In genomic region chr9:37029776-37030590, GRCh38 we compare ENCODE assay signal across 1 cellular context.
TF ChIP-seq lines count a peak whose summit lies in the region.

No MANE protein-coding gene starts in this region.

TF ChIP-seq in GM12878, 131 proteins besides CTCF, POLR2A, EP300 and RAD21 (continued from another document):
- TF ChIP-seq, protein P1, sequence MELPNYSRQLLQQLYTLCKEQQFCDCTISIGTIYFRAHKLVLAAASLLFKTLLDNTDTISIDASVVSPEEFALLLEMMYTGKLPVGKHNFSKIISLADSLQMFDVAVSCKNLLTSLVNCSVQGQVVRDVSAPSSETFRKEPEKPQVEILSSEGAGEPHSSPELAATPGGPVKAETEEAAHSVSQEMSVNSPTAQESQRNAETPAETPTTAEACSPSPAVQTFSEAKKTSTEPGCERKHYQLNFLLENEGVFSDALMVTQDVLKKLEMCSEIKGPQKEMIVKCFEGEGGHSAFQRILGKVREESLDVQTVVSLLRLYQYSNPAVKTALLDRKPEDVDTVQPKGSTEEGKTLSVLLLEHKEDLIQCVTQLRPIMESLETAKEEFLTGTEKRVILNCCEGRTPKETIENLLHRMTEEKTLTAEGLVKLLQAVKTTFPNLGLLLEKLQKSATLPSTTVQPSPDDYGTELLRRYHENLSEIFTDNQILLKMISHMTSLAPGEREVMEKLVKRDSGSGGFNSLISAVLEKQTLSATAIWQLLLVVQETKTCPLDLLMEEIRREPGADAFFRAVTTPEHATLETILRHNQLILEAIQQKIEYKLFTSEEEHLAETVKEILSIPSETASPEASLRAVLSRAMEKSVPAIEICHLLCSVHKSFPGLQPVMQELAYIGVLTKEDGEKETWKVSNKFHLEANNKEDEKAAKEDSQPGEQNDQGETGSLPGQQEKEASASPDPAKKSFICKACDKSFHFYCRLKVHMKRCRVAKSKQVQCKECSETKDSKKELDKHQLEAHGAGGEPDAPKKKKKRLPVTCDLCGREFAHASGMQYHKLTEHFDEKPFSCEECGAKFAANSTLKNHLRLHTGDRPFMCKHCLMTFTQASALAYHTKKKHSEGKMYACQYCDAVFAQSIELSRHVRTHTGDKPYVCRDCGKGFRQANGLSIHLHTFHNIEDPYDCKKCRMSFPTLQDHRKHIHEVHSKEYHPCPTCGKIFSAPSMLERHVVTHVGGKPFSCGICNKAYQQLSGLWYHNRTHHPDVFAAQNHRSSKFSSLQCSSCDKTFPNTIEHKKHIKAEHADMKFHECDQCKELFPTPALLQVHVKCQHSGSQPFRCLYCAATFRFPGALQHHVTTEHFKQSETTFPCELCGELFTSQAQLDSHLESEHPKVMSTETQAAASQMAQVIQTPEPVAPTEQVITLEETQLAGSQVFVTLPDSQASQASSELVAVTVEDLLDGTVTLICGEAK (IDR thresholded peaks at IDR 0.05; ENCODE audit: borderline replicate concordance), result no peak
- TF ChIP-seq E2F8 (IDR thresholded peaks at IDR 0.05; ENCODE audit: low read depth, partially characterized antibody) (no peak), HDAC6 (IDR thresholded peaks at IDR 0.05; ENCODE audit: unreplicated experiment) (no peak), SIN3A (IDR thresholded peaks at IDR 0.05; ENCODE audit: low read depth, low read length) (no peak), EGR1 (IDR thresholded peaks at IDR 0.05; ENCODE audit: borderline replicate concordance in 1 of 2, low read depth in 2 of 2, low read length in 2 of 2) (peak in 1 of 2 experiments; percentile 70; a peak in 1 of 3 replicates), CHD4 (IDR thresholded peaks at IDR 0.05) (no peak), PBX3 (IDR thresholded peaks at IDR 0.05; ENCODE audit: insufficient replicate concordance, low read depth, low read length) (no peak), NBN (IDR thresholded peaks at IDR 0.05) (peak; percentile 32; the same call in 1 of the 2 replicates), CHD2 (IDR thresholded peaks at IDR 0.05; ENCODE audit: borderline replicate concordance, low read depth, low read length) (0 out of 2 replicates have a peak, but pooled peaks have one; percentile 10), CHD1 (IDR thresholded peaks at IDR 0.05; ENCODE audit: low read depth, low read length) (peak; percentile 14; the same call in 1 of the 2 replicates), IRF3 (IDR thresholded peaks at IDR 0.05) (no peak), ZBTB4 (CRISPR knock-in tag; IDR thresholded peaks at IDR 0.05) (no peak), KDM1A (IDR thresholded peaks at IDR 0.05; ENCODE audit: borderline replicate concordance) (no peak), TAF1 (IDR thresholded peaks at IDR 0.05; ENCODE audit: borderline replicate concordance, low read depth, low read length) (no peak), KLF5 (IDR thresholded peaks at IDR 0.05; ENCODE audit: partially characterized antibody) (no peak), CBFB (IDR thresholded peaks at IDR 0.05; ENCODE audit: low read depth) (no peak), JUND (IDR thresholded peaks at IDR 0.05; ENCODE audit: low read depth, low read length) (no peak), MLLT1 (IDR thresholded peaks at IDR 0.05) (no peak), ZNF687 (IDR thresholded peaks at IDR 0.05) (no peak), RB1 (IDR thresholded peaks at IDR 0.05; ENCODE audit: borderline replicate concordance) (0 out of 2 replicates have a peak, but pooled peaks have one; percentile 54), POU2F2 (IDR thresholded peaks at IDR 0.05; ENCODE audit: borderline replicate concordance, low read depth, low read length) (0 out of 3 replicates have a peak, but pooled peaks have one; percentile 10), SMARCA5 (IDR thresholded peaks at IDR 0.05) (peak; percentile 93), RAD51 (IDR thresholded peaks at IDR 0.05) (no peak), GATAD2B (conservative IDR thresholded peaks at IDR 0.05; ENCODE audit: low read depth) (peak; percentile 21; the same call in 1 of the 2 replicates), DPF2 (IDR thresholded peaks at IDR 0.05) (peak; percentile 37; the same call in 1 of the 2 replicates), E2F4 (IDR thresholded peaks at IDR 0.05; ENCODE audit: low read depth, low read length) (no peak), SREBF1 (IDR thresholded peaks at IDR 0.05; ENCODE audit: low read length) (no peak), BRCA1 (IDR thresholded peaks at IDR 0.05; ENCODE audit: low read depth, low read length) (no peak), YBX1 (IDR thresholded peaks at IDR 0.05) (no peak)
- TF ChIP-seq, protein P2, sequence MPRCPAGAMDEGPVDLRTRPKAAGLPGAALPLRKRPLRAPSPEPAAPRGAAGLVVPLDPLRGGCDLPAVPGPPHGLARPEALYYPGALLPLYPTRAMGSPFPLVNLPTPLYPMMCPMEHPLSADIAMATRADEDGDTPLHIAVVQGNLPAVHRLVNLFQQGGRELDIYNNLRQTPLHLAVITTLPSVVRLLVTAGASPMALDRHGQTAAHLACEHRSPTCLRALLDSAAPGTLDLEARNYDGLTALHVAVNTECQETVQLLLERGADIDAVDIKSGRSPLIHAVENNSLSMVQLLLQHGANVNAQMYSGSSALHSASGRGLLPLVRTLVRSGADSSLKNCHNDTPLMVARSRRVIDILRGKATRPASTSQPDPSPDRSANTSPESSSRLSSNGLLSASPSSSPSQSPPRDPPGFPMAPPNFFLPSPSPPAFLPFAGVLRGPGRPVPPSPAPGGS (IDR thresholded peaks at IDR 0.05; ENCODE audit: borderline replicate concordance, insufficient read depth, low read depth, low read length, poor library complexity, severe bottlenecking), result no peak
- TF ChIP-seq, protein P3, sequence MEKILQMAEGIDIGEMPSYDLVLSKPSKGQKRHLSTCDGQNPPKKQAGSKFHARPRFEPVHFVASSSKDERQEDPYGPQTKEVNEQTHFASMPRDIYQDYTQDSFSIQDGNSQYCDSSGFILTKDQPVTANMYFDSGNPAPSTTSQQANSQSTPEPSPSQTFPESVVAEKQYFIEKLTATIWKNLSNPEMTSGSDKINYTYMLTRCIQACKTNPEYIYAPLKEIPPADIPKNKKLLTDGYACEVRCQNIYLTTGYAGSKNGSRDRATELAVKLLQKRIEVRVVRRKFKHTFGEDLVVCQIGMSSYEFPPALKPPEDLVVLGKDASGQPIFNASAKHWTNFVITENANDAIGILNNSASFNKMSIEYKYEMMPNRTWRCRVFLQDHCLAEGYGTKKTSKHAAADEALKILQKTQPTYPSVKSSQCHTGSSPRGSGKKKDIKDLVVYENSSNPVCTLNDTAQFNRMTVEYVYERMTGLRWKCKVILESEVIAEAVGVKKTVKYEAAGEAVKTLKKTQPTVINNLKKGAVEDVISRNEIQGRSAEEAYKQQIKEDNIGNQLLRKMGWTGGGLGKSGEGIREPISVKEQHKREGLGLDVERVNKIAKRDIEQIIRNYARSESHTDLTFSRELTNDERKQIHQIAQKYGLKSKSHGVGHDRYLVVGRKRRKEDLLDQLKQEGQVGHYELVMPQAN (conservative IDR thresholded peaks at IDR 0.05), result 0 out of 2 replicates have a peak, but pooled peaks have one; percentile 83
